Comparison of ENCODE assay signal across 1 cellular context in genomic region chrX:76407795-76408194, GRCh38.
TF ChIP-seq lines count a peak whose summit lies in the region.

No MANE protein-coding gene starts in this region.

TF ChIP-seq in A549, 52 proteins besides CTCF, POLR2A, EP300 and RAD21 (continued from another document):
- no peak for TF ChIP-seq HES2 (IDR thresholded peaks at IDR 0.05)
- TF ChIP-seq BCL3 (IDR thresholded peaks at IDR 0.05), result no peak
- no peak for TF ChIP-seq REST (IDR thresholded peaks at IDR 0.05)
